In the genomic region with DNA sequence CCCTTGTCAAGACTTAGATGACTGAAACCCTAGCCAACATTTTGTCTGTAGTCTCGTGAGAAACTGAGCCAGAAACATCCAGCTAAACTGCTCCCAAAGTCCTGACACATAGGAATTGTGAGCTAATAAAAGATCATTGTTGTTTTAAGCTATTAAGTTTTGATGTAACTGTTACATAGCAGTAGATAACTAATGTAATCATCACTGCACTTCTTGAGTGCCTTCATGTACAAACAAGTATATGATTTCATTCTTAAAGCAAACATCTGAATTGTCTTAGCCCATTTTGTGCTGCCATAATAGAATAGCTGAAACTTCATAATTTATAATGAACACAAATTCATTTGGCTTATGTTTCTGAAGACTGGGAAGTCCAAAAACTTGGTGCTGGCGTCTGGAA, we compare ENCODE assay signal across 9 cellular contexts.
"Had no signal": no experiment of that assay in that cellular context is flagged by ENCODE, and none has a peak within 500 bp of the region (broad histone marks: within the 10 kb centered on the region; RNA-seq: fewer than 3 reads in every experiment).

No MANE protein-coding gene starts in this region.

- H3K9me3 Mint-ChIP-seq: HFFc6 had no signal

- H3K4me3 Mint-ChIP-seq: H9, HFFc6 had no signal

- FAIRE-seq: H1, H54, HTR-8/SVneo, K562 had no signal

- H3K27ac Mint-ChIP-seq: H9, HFFc6 had no signal

- H3K9ac ChIP-seq: GM23248 had no signal

- H3K4me3 ChIP-seq: GM23248, K562 had no signal

- H2AFZ ChIP-seq: GM23248 had no signal

- H3K27ac ChIP-seq: GM23248 had no signal

- DNase-seq: GM23248, H9, HCEC 1CT, HFFc6, IMR-90 had no signal
